9 cellular contexts compared by ENCODE assay signal in genomic region chr1:224617410-224618361, GRCh38. TPM values are rescaled to one million over a fixed set of nuclear protein-coding genes. Genes with fewer than 3 reads are reported as not detected.
A peak's percentile ranks its signal among the peaks of the same experiment; 100 is the strongest.
DNase-seq lines count a peak whose midpoint lies in the region; ATAC-seq and TF ChIP-seq lines count a peak whose summit lies in the region.
"Had no signal": no experiment of that assay in that cellular context is flagged by ENCODE, and none has a peak within 500 bp of the region (broad histone marks: within the 10 kb centered on the region; RNA-seq: fewer than 3 reads in every experiment).

No MANE protein-coding gene starts in this region.

- H3K9me3 Mint-ChIP-seq in endodermal cell, result peaks cover 12% of the 10 kb centered on the region

- H3K9ac ChIP-seq in endodermal cell (ENCODE audit: extremely low read depth, low read length, poor library complexity, severe bottlenecking) (no peak overlapping the region), trophoblast cell (ENCODE audit: low read length) (no peak overlapping the region)

- no peak overlapping the region for H2BK5ac ChIP-seq in trophoblast cell (ENCODE audit: low read depth, low read length, poor library complexity)

- no peaks in the 10 kb centered on the region for H3K36me3 ChIP-seq in Peyer's patch
- no peaks in the 10 kb centered on the region for H3K36me3 ChIP-seq in endodermal cell (ENCODE audit: control insufficient read depth, insufficient read depth, low read length)
- no peaks in the 10 kb centered on the region for H3K36me3 ChIP-seq in trophoblast cell (ENCODE audit: control insufficient read depth in 1 of 2, insufficient read depth in 2 of 2, low read length in 2 of 2)
- H3K36me3 ChIP-seq: HAP-1 had no signal

- no peak overlapping the region for H2BK12ac ChIP-seq in trophoblast cell (ENCODE audit: low read length)

- H3K9me3 ChIP-seq in Peyer's patch (no peaks in the 10 kb centered on the region), endodermal cell (ENCODE audit: control insufficient read depth, low read length) (peaks cover 15% of the 10 kb centered on the region), trophoblast cell (ENCODE audit: insufficient read depth, low read depth, low read length) (peaks cover 13% of the 10 kb centered on the region)
- H3K9me3 ChIP-seq: HAP-1 had no signal

- peak overlapping the region; percentile 66 for H3K4me3 Mint-ChIP-seq in endodermal cell

- H3K79me2 ChIP-seq in trophoblast cell (ENCODE audit: control insufficient read depth, insufficient read depth, low read length, poor library complexity), result no peaks in the 10 kb centered on the region

- TF ChIP-seq CTCF in Peyer's patch (IDR thresholded peaks at IDR 0.05), result no peak
- peak; percentile 25 for TF ChIP-seq CTCF in endodermal cell (conservative IDR thresholded peaks at IDR 0.05)
- no peak for TF ChIP-seq CTCF in GM10266 (IDR thresholded peaks at IDR 0.05; ENCODE audit: control insufficient read depth, insufficient read depth, low read depth, missing control alignments)

- H3K27me3 Mint-ChIP-seq in endodermal cell (ENCODE audit: insufficient read depth), result peaks cover 78% of the 10 kb centered on the region

- H2AFZ ChIP-seq in trophoblast cell (ENCODE audit: insufficient read depth, low read length, poor library complexity), result no peak overlapping the region

- no peak overlapping the region for H3K23ac ChIP-seq in trophoblast cell (ENCODE audit: low read length)

- WGBS in endodermal cell (ENCODE audit: insufficient coverage in 1 of 2, insufficient read length in 1 of 2), 2 experiments, result 9 to 12% methylated on average over 20 to 55 of the region's 55 CpGs
- WGBS in trophoblast cell (ENCODE audit: extremely low coverage, insufficient coverage, insufficient read length), result no CpG with 5 or more reads among the region's 55 CpGs

- H3K27ac ChIP-seq in Peyer's patch, result no peak overlapping the region
- H3K27ac ChIP-seq in endodermal cell (ENCODE audit: low read depth, low read length), result no peak overlapping the region
- no peak overlapping the region for H3K27ac ChIP-seq in trophoblast cell (ENCODE audit: low read depth, low read length)

- peak overlapping the region; percentile 97 for H3K4me2 ChIP-seq in trophoblast cell (ENCODE audit: low read length)

- no peaks in the 10 kb centered on the region for H3K79me1 ChIP-seq in trophoblast cell (ENCODE audit: low read length)

- no peak overlapping the region for H4K91ac ChIP-seq in trophoblast cell (ENCODE audit: low read depth, low read length)

- TF ChIP-seq POLR2A in Peyer's patch (IDR thresholded peaks at IDR 0.05), result no peak

- no peak overlapping the region for H3K4ac ChIP-seq in trophoblast cell (ENCODE audit: low read depth, low read length)

- H3K27me3 ChIP-seq in Peyer's patch, result peaks cover 0 to 12% of the 10 kb centered on the region in 2 donors
- peaks cover 64% of the 10 kb centered on the region for H3K27me3 ChIP-seq in endodermal cell (ENCODE audit: control insufficient read depth, insufficient read depth, low read length, poor library complexity, severe bottlenecking)
- peaks cover 36% of the 10 kb centered on the region for H3K27me3 ChIP-seq in trophoblast cell (ENCODE audit: insufficient read depth, low read length)

- peak overlapping the region in 3 of 4 donors; percentile 29 to 48 (median 39) for H3K4me3 ChIP-seq in Peyer's patch
- H3K4me3 ChIP-seq in endodermal cell (ENCODE audit: low read length), result peak overlapping the region; percentile 79
- peak overlapping the region; percentile 40 for H3K4me3 ChIP-seq in trophoblast cell (ENCODE audit: low read depth, low read length)

- H3K36me3 Mint-ChIP-seq in endodermal cell (ENCODE audit: low read depth), result peaks cover 11% of the 10 kb centered on the region

- H2AK5ac ChIP-seq in trophoblast cell (ENCODE audit: low read length), result no peak overlapping the region

- no peak overlapping the region for H2BK120ac ChIP-seq in trophoblast cell (ENCODE audit: insufficient read depth, low read length, poor library complexity)

- ATAC-seq in GM19035 (IDR thresholded peaks at IDR 0.05; ENCODE audit: unreplicated experiment) (no peak), GM18517 (IDR thresholded peaks at IDR 0.05; ENCODE audit: unreplicated experiment) (no peak)

- H3K4me1 Mint-ChIP-seq in endodermal cell, result peaks cover 20% of the 10 kb centered on the region

- H3K14ac ChIP-seq in trophoblast cell (ENCODE audit: low read length), result no peak overlapping the region

- peak; percentile 45 for DNase-seq in D341Med (ENCODE audit: low spot score)
- no peak for DNase-seq in Peyer's patch
- peak; percentile 63 for DNase-seq in endodermal cell
- no peak for DNase-seq in trophoblast cell
- no peak for DNase-seq in COLO829 (ENCODE audit: low spot score)
- no peak for DNase-seq in GM10266 (ENCODE audit: extremely low spot score)

- no peak overlapping the region for H3K18ac ChIP-seq in trophoblast cell (ENCODE audit: low read length)

- H4K8ac ChIP-seq in trophoblast cell (ENCODE audit: low read depth, low read length), result no peak overlapping the region

- H4K12ac ChIP-seq in trophoblast cell (ENCODE audit: low read depth, low read length), result no peak overlapping the region

- H3K4me1 ChIP-seq in Peyer's patch (peaks cover 0 to 21% (median 6%) of the 10 kb centered on the region in 4 donors), endodermal cell (ENCODE audit: control insufficient read depth, insufficient read depth, low read length) (no peaks in the 10 kb centered on the region), trophoblast cell (ENCODE audit: control insufficient read depth in 1 of 2, insufficient read depth in 2 of 2, low read length in 2 of 2) (peaks cover 18 to 20% of the 10 kb centered on the region in 2 experiments)

- H3K27ac Mint-ChIP-seq in endodermal cell, result no peak overlapping the region

RNA-seq across cellular contexts. Expression of gene CNIH3, which starts 1.6 kb away (rescaled TPM):
- total RNA-seq in Peyer's patch, result not detected
- 1 to 10 TPM; 4.5 to 6.6 TPM for total RNA-seq in endodermal cell
- 2.8 TPM for polyA plus RNA-seq in endodermal cell (2013, experiment 1 of 2)
- 2.8 TPM for polyA plus RNA-seq in endodermal cell (2013, experiment 2 of 2)
- 1.3 and 1.4 TPM in 2 replicates for polyA plus RNA-seq in trophoblast cell (2013)

Comparison
In these comparisons a context has a peak if more than half of its experiments do, and no peak if none do; other contexts are left out.
1. DNase-seq: peak in D341Med (single experiment) and endodermal cell (single experiment); none in Peyer's patch (0 of 3), trophoblast cell (0 of 2), COLO829 (single experiment) and GM10266 (single experiment).
2. Peak in every context shown above with its lines, with median percentiles within 50 percentile points of each other: H3K4me3 ChIP-seq.